In genomic region chr3:4313606-4314308, GRCh38 we compare ENCODE assay signal across 1 cellular context.
TF ChIP-seq lines count a peak whose summit lies in the region.

No MANE protein-coding gene starts in this region.

TF ChIP-seq in WTC11, 78 proteins besides CTCF, POLR2A, EP300 and RAD21 (continued from another document):
- TF ChIP-seq AFF4 (CRISPR knock-in tag; IDR thresholded peaks at IDR 0.05; ENCODE audit: borderline replicate concordance) (no peak), GTF2I (CRISPR knock-in tag; conservative IDR thresholded peaks at IDR 0.05) (no peak), NR2C2 (CRISPR knock-in tag; IDR thresholded peaks at IDR 0.05) (no peak), TEAD1 (CRISPR knock-in tag; IDR thresholded peaks at IDR 0.05) (no peak), ZNF512 (CRISPR knock-in tag; IDR thresholded peaks at IDR 0.05; ENCODE audit: borderline replicate concordance) (no peak), FOXK1 (CRISPR knock-in tag; IDR thresholded peaks at IDR 0.05) (no peak), TP53 (CRISPR knock-in tag; IDR thresholded peaks at IDR 0.05) (no peak)
TF ChIP-seq in WTC11: peak in this region for 0.
